Comparison of ENCODE assay signal across 8 cellular contexts in the genomic region with DNA sequence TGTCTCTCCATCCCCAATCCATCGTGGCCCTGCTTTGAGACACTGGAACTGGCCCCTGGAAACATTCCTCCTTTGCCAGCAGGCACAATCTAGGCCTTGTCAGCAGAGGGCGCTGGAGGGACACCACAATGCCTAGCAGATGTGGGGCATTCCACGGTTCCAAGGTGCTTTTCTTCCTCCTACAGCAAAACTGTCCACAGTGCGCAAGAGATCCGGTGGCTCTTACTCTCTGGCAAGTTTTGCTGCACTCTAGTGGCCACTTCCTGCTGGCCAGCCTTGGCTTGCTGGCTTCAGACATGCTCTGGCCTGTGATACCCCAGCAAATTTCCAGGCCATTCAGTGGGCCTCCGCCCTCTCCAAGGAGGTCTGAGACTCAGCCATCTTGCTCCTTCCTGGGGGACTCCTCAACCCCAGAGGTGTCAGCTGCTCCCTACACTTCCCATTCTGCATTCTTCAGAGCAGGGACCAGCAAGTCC. TPM values are rescaled to one million over a fixed set of nuclear protein-coding genes. Genes with fewer than 3 reads are reported as not detected.
DNase-seq lines count a peak whose midpoint lies in the region; ATAC-seq and TF ChIP-seq lines count a peak whose summit lies in the region.

No MANE protein-coding gene starts in this region.

- no peak overlapping the region for H3K27ac Mint-ChIP-seq in activated T-helper 1 cell treated with anti-CD3 and anti-CD28 coated beads, Interleukin-12 subunit alpha, Interleukin-12 subunit beta, Interleukin-2, Interleukin-4 antibody, amounts not matched to agents 30 ng/mL and 10 ng/mL and 1 ng/mL, durations not matched to agents 14 hours and 24 hours and 36 hours
- H3K27ac Mint-ChIP-seq in neural progenitor cell = no peak overlapping the region

- no peaks in the 10 kb centered on the region for H3K36me3 Mint-ChIP-seq in activated T-helper 1 cell treated with anti-CD3 and anti-CD28 coated beads, Interleukin-12 subunit alpha, Interleukin-12 subunit beta, Interleukin-2, Interleukin-4 antibody, amounts not matched to agents 30 ng/mL and 10 ng/mL and 1 ng/mL, durations not matched to agents 14 hours and 24 hours and 36 hours (ENCODE audit: low read depth)
- peaks cover 10% of the 10 kb centered on the region for H3K36me3 Mint-ChIP-seq in neural progenitor cell

- no peak for ATAC-seq in GM21367 (IDR thresholded peaks at IDR 0.05; ENCODE audit: unreplicated experiment)

- H3K27ac ChIP-seq in MM.1S (ENCODE audit: low read length) (no peak overlapping the region), RWPE1 (peak overlapping the region; percentile 88), neural progenitor cell (peak overlapping the region; percentile 14)

- intact Hi-C loops in activated T-helper 1 cell treated with anti-CD3 and anti-CD28 coated beads, Interleukin-12 subunit alpha, Interleukin-12 subunit beta, Interleukin-2, Interleukin-4 antibody, amounts not matched to agents 30 ng/mL and 10 ng/mL and 1 ng/mL, durations not matched to agents 14 hours and 24 hours and 36 hours (cut with micrococcal nuclease) = loop anchor here (1.0 to 2.0 kb wide), 5 partner anchors 50 to 377 kb away; a partner anchor contains a TSS

- H3K4me3 Mint-ChIP-seq in activated T-helper 1 cell treated with anti-CD3 and anti-CD28 coated beads, Interleukin-12 subunit alpha, Interleukin-12 subunit beta, Interleukin-2, Interleukin-4 antibody, amounts not matched to agents 30 ng/mL and 10 ng/mL and 1 ng/mL, durations not matched to agents 14 hours and 24 hours and 36 hours = no peak overlapping the region
- H3K4me3 Mint-ChIP-seq in neural progenitor cell = peak overlapping the region; percentile 34

- H4K20me1 ChIP-seq in MM.1S (ENCODE audit: insufficient read depth, low read length) = no peaks in the 10 kb centered on the region
- H4K20me1 ChIP-seq in neural progenitor cell (ENCODE audit: low read depth) = no peaks in the 10 kb centered on the region

- no peaks in the 10 kb centered on the region for H3K9me2 ChIP-seq in MM.1S (replicated peaks; ENCODE audit: insufficient read depth, low read length)

- peak; percentile 92 for TF ChIP-seq CTCF in GM12875 (IDR thresholded peaks at IDR 0.05; ENCODE audit: borderline replicate concordance, insufficient read depth, low read depth, low read length)
- TF ChIP-seq CTCF in MM.1S (IDR thresholded peaks at IDR 0.05; ENCODE audit: low read length) = peak; percentile 93
- peak; percentile 99 for TF ChIP-seq CTCF in RWPE1 (conservative IDR thresholded peaks at IDR 0.05; ENCODE audit: low read depth)
- TF ChIP-seq CTCF in fibroblast of the aortic adventitia (IDR thresholded peaks at IDR 0.05; ENCODE audit: insufficient read depth, low read length) = peak; percentile 88
- peak; percentile 99 for TF ChIP-seq CTCF in neural progenitor cell (IDR thresholded peaks at IDR 0.05)

- H3K4me2 ChIP-seq in MM.1S (ENCODE audit: low read depth, low read length) = no peak overlapping the region
- no peak overlapping the region for H3K4me2 ChIP-seq in neural progenitor cell

- 0 out of 2 replicates have a peak overlapping the region, but pooled peaks have one; percentile 8 for H2AFZ ChIP-seq in MM.1S (ENCODE audit: low read length)
- no peak overlapping the region for H2AFZ ChIP-seq in neural progenitor cell (replicated peaks)

- no peaks in the 10 kb centered on the region for H3K4me1 ChIP-seq in MM.1S (ENCODE audit: low read length)
- H3K4me1 ChIP-seq in neural progenitor cell = no peaks in the 10 kb centered on the region

- peak; percentile 80 for DNase-seq in MM.1S
- DNase-seq in RWPE1 (ENCODE audit: low spot score) = peak; percentile 85
- DNase-seq in activated T-helper 1 cell treated with anti-CD3 and anti-CD28 coated beads, Interleukin-12 subunit alpha, Interleukin-12 subunit beta, Interleukin-2, Interleukin-4 antibody, amounts not matched to agents 30 ng/mL and 10 ng/mL and 1 ng/mL, durations not matched to agents 14 hours and 24 hours and 36 hours (ENCODE audit: low spot score) = peak; percentile 69
- DNase-seq in fibroblast of the aortic adventitia (ENCODE audit: low read depth) = peak; percentile 99
- DNase-seq in neural progenitor cell (ENCODE audit: low spot score) = peak; percentile 97
- peak; percentile 91 for DNase-seq in stromal cell of bone marrow (ENCODE audit: low read depth)

- H3K9me3 Mint-ChIP-seq in activated T-helper 1 cell treated with anti-CD3 and anti-CD28 coated beads, Interleukin-12 subunit alpha, Interleukin-12 subunit beta, Interleukin-2, Interleukin-4 antibody, amounts not matched to agents 30 ng/mL and 10 ng/mL and 1 ng/mL, durations not matched to agents 14 hours and 24 hours and 36 hours = no peaks in the 10 kb centered on the region
- no peaks in the 10 kb centered on the region for H3K9me3 Mint-ChIP-seq in neural progenitor cell

- no peaks in the 10 kb centered on the region for H3K4me1 Mint-ChIP-seq in activated T-helper 1 cell treated with anti-CD3 and anti-CD28 coated beads, Interleukin-12 subunit alpha, Interleukin-12 subunit beta, Interleukin-2, Interleukin-4 antibody, amounts not matched to agents 30 ng/mL and 10 ng/mL and 1 ng/mL, durations not matched to agents 14 hours and 24 hours and 36 hours (ENCODE audit: low read depth)
- H3K4me1 Mint-ChIP-seq in neural progenitor cell = peaks cover 3% of the 10 kb centered on the region

- H3K27me3 ChIP-seq in MM.1S (replicated peaks; ENCODE audit: insufficient read depth, low read length) (no peaks in the 10 kb centered on the region), neural progenitor cell (no peaks in the 10 kb centered on the region)

- H3K4me3 ChIP-seq in GM12875 (ENCODE audit: low read depth, low read length) = no peak overlapping the region
- no peak overlapping the region for H3K4me3 ChIP-seq in MM.1S (ENCODE audit: low read length)
- no peak overlapping the region for H3K4me3 ChIP-seq in fibroblast of the aortic adventitia (ENCODE audit: low read depth, low read length)
- no peak overlapping the region for H3K4me3 ChIP-seq in neural progenitor cell

- POLR2A ChIA-PET in RWPE1 (lab: Yijun Ruan, JAX; ENCODE audit: low non-redundant PET) = no interaction called here

- CTCF ChIA-PET in RWPE1 (lab: Yijun Ruan, JAX) = interaction anchor here (0.6 to 2.1 kb wide), 8 partner anchors 9 to 288 kb away, joined by 3 to 9 read pairs (median 3); no protein-coding TSS in a partner anchor

- no peaks in the 10 kb centered on the region for H3K36me3 ChIP-seq in MM.1S (replicated peaks; ENCODE audit: insufficient read depth, low read length)
- H3K36me3 ChIP-seq in neural progenitor cell = no peaks in the 10 kb centered on the region

- H3K9me3 ChIP-seq in MM.1S (replicated peaks; ENCODE audit: insufficient read depth, low read length) (no peaks in the 10 kb centered on the region), neural progenitor cell (ENCODE audit: low read depth) (no peaks in the 10 kb centered on the region)

- H3K27me3 Mint-ChIP-seq in activated T-helper 1 cell treated with anti-CD3 and anti-CD28 coated beads, Interleukin-12 subunit alpha, Interleukin-12 subunit beta, Interleukin-2, Interleukin-4 antibody, amounts not matched to agents 30 ng/mL and 10 ng/mL and 1 ng/mL, durations not matched to agents 14 hours and 24 hours and 36 hours (ENCODE audit: insufficient read depth) = peaks cover 2% of the 10 kb centered on the region
- H3K27me3 Mint-ChIP-seq in neural progenitor cell (ENCODE audit: insufficient read depth, low read depth) = peaks cover 8% of the 10 kb centered on the region

- H3K79me2 ChIP-seq in MM.1S (ENCODE audit: low read length) (no peaks in the 10 kb centered on the region), neural progenitor cell (ENCODE audit: low read depth) (no peaks in the 10 kb centered on the region)

- H3F3A ChIP-seq in MM.1S (ENCODE audit: insufficient read depth, low read length) = no peaks in the 10 kb centered on the region
- H3F3A ChIP-seq in neural progenitor cell (ENCODE audit: low read depth) = peaks cover 6% of the 10 kb centered on the region

- H3K9ac ChIP-seq in MM.1S (ENCODE audit: low read length) = no peak overlapping the region
- no peak overlapping the region for H3K9ac ChIP-seq in neural progenitor cell

RNA-seq across cellular contexts. Expression of a gene that starts 17.1 kb away (rescaled TPM):
- total RNA-seq in activated T-helper 1 cell treated with anti-CD3 and anti-CD28 coated beads, Interleukin-12 subunit alpha, Interleukin-12 subunit beta, Interleukin-2, Interleukin-4 antibody, amounts not matched to agents 30 ng/mL and 10 ng/mL and 1 ng/mL, durations not matched to agents 14 hours and 24 hours and 36 hours = 14.3 and 16.6 TPM in 2 replicates
- total RNA-seq in fibroblast of the aortic adventitia (ENCODE audit: low replicate concordance) = 7.5 and 23.9 TPM in 2 replicates
- total RNA-seq in neural progenitor cell (ENCODE audit: low replicate concordance) = 30.2 and 40.6 TPM in 2 replicates

RNA-seq across cellular contexts. Expression of a gene that starts 34.2 kb away (rescaled TPM):
- total RNA-seq in activated T-helper 1 cell treated with anti-CD3 and anti-CD28 coated beads, Interleukin-12 subunit alpha, Interleukin-12 subunit beta, Interleukin-2, Interleukin-4 antibody, amounts not matched to agents 30 ng/mL and 10 ng/mL and 1 ng/mL, durations not matched to agents 14 hours and 24 hours and 36 hours = 0.91 and 1.1 TPM in 2 replicates
- total RNA-seq in fibroblast of the aortic adventitia (ENCODE audit: low replicate concordance) (0.27 and 4.9 TPM in 2 replicates), neural progenitor cell (ENCODE audit: low replicate concordance) (14.5 and 51.7 TPM in 2 replicates)

RNA-seq across cellular contexts. Expression of a gene that starts 56.3 kb away (rescaled TPM):
- 131 and 133 TPM in 2 replicates for total RNA-seq in activated T-helper 1 cell treated with anti-CD3 and anti-CD28 coated beads, Interleukin-12 subunit alpha, Interleukin-12 subunit beta, Interleukin-2, Interleukin-4 antibody, amounts not matched to agents 30 ng/mL and 10 ng/mL and 1 ng/mL, durations not matched to agents 14 hours and 24 hours and 36 hours
- 34.5 and 73.8 TPM in 2 replicates for total RNA-seq in fibroblast of the aortic adventitia (ENCODE audit: low replicate concordance)
- total RNA-seq in neural progenitor cell (ENCODE audit: low replicate concordance) = 172 and 206 TPM in 2 replicates
